Comparison of ENCODE assay signal across 1 cellular context in genomic region chr9:85741875-85742629, GRCh38.
TF ChIP-seq lines count a peak whose summit lies in the region.

A gene with protein sequence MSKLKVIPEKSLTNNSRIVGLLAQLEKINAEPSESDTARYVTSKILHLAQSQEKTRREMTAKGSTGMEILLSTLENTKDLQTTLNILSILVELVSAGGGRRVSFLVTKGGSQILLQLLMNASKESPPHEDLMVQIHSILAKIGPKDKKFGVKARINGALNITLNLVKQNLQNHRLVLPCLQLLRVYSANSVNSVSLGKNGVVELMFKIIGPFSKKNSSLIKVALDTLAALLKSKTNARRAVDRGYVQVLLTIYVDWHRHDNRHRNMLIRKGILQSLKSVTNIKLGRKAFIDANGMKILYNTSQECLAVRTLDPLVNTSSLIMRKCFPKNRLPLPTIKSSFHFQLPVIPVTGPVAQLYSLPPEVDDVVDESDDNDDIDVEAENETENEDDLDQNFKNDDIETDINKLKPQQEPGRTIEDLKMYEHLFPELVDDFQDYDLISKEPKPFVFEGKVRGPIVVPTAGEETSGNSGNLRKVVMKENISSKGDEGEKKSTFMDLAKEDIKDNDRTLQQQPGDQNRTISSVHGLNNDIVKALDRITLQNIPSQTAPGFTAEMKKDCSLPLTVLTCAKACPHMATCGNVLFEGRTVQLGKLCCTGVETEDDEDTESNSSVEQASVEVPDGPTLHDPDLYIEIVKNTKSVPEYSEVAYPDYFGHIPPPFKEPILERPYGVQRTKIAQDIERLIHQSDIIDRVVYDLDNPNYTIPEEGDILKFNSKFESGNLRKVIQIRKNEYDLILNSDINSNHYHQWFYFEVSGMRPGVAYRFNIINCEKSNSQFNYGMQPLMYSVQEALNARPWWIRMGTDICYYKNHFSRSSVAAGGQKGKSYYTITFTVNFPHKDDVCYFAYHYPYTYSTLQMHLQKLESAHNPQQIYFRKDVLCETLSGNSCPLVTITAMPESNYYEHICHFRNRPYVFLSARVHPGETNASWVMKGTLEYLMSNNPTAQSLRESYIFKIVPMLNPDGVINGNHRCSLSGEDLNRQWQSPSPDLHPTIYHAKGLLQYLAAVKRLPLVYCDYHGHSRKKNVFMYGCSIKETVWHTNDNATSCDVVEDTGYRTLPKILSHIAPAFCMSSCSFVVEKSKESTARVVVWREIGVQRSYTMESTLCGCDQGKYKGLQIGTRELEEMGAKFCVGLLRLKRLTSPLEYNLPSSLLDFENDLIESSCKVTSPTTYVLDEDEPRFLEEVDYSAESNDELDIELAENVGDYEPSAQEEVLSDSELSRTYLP (minus strand): TSS chr9:85741954. CDS start chr9:85712533, 29,421 bp downstream.

TF ChIP-seq in GM12878, 131 proteins besides CTCF, POLR2A, EP300 and RAD21 (continued from another document):
- TF ChIP-seq, protein P1, sequence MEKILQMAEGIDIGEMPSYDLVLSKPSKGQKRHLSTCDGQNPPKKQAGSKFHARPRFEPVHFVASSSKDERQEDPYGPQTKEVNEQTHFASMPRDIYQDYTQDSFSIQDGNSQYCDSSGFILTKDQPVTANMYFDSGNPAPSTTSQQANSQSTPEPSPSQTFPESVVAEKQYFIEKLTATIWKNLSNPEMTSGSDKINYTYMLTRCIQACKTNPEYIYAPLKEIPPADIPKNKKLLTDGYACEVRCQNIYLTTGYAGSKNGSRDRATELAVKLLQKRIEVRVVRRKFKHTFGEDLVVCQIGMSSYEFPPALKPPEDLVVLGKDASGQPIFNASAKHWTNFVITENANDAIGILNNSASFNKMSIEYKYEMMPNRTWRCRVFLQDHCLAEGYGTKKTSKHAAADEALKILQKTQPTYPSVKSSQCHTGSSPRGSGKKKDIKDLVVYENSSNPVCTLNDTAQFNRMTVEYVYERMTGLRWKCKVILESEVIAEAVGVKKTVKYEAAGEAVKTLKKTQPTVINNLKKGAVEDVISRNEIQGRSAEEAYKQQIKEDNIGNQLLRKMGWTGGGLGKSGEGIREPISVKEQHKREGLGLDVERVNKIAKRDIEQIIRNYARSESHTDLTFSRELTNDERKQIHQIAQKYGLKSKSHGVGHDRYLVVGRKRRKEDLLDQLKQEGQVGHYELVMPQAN (conservative IDR thresholded peaks at IDR 0.05): peak; percentile 7; the same call in 1 of the 2 replicates
- TF ChIP-seq E4F1 (IDR thresholded peaks at IDR 0.05; ENCODE audit: borderline replicate concordance, partially characterized antibody): no peak
